Comparison of ENCODE assay signal across 1 cellular context in the genomic region with DNA sequence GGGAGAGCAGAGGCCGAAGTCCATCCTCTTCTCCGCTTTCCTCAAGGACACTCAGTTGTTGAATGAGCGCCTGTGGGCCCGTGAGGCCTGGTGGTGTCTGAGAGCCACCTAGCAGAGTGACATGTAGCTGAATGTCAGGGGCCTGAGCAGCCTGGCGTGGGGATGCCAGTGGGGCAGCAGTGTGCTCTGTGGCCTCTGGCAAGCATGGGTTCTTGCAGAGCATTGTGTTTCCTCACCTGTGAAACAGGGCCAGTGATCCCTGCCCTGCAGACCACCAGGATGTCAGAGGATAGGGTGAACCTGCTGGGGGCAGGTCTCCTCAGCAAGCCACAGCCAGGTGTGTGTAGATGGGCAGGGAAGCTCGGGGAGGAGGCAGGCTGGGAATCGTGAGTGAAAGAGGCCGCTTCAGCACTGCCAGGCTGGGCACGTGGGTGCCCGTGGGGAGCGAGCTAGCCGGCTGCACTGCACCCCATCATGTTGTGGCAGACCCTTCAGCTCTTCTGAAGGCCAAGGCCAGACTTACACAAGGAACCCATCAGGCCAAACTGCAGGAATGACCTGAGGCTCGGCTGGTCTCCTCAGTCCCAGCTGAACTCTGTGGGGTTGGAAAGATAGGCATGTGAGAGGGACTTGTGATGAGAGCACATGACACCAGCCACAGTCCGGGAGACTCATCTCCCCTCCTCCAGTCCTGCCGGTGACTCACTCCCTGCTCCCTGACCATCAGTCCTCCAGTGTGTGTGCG.
TF ChIP-seq lines count a peak whose summit lies in the region.

No MANE protein-coding gene starts in this region.

TF ChIP-seq in HepG2, 621 proteins besides CTCF, POLR2A, EP300 and RAD21 (continues in another document):
- no peak for TF ChIP-seq KAT2B (IDR thresholded peaks at IDR 0.05; ENCODE audit: borderline replicate concordance, low read depth, low read length)
- TF ChIP-seq BCLAF1 (IDR thresholded peaks at IDR 0.05): no peak
- no peak for TF ChIP-seq REL (CRISPR knock-in tag; conservative IDR thresholded peaks at IDR 0.05)
- no peak for TF ChIP-seq CHD4 (IDR thresholded peaks at IDR 0.05; ENCODE audit: borderline replicate concordance, low read length)
- TF ChIP-seq, protein P1, sequence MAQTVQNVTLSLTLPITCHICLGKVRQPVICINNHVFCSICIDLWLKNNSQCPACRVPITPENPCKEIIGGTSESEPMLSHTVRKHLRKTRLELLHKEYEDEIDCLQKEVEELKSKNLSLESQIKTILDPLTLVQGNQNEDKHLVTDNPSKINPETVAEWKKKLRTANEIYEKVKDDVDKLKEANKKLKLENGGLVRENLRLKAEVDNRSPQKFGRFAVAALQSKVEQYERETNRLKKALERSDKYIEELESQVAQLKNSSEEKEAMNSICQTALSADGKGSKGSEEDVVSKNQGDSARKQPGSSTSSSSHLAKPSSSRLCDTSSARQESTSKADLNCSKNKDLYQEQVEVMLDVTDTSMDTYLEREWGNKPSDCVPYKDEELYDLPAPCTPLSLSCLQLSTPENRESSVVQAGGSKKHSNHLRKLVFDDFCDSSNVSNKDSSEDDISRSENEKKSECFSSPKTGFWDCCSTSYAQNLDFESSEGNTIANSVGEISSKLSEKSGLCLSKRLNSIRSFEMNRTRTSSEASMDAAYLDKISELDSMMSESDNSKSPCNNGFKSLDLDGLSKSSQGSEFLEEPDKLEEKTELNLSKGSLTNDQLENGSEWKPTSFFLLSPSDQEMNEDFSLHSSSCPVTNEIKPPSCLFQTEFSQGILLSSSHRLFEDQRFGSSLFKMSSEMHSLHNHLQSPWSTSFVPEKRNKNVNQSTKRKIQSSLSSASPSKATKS (CRISPR knock-in tag; IDR thresholded peaks at IDR 0.05): no peak
- 0 out of 2 replicates have a peak, but pooled peaks have one; percentile 20 for TF ChIP-seq ZBTB20 (CRISPR knock-in tag; IDR thresholded peaks at IDR 0.05; ENCODE audit: borderline replicate concordance, low read depth)
- TF ChIP-seq ONECUT2 (CRISPR knock-in tag; IDR thresholded peaks at IDR 0.05): no peak
- no peak for TF ChIP-seq ZNF549 (CRISPR knock-in tag; IDR thresholded peaks at IDR 0.05)
- no peak for TF ChIP-seq ETV6 (CRISPR knock-in tag; conservative IDR thresholded peaks at IDR 0.05)
- TF ChIP-seq MXD3 (CRISPR knock-in tag; IDR thresholded peaks at IDR 0.05): 0 out of 2 replicates have a peak, but pooled peaks have one; percentile 5
- no peak for TF ChIP-seq RBFOX2 (IDR thresholded peaks at IDR 0.05; ENCODE audit: low read depth, low read length)
- TF ChIP-seq, protein P2, sequence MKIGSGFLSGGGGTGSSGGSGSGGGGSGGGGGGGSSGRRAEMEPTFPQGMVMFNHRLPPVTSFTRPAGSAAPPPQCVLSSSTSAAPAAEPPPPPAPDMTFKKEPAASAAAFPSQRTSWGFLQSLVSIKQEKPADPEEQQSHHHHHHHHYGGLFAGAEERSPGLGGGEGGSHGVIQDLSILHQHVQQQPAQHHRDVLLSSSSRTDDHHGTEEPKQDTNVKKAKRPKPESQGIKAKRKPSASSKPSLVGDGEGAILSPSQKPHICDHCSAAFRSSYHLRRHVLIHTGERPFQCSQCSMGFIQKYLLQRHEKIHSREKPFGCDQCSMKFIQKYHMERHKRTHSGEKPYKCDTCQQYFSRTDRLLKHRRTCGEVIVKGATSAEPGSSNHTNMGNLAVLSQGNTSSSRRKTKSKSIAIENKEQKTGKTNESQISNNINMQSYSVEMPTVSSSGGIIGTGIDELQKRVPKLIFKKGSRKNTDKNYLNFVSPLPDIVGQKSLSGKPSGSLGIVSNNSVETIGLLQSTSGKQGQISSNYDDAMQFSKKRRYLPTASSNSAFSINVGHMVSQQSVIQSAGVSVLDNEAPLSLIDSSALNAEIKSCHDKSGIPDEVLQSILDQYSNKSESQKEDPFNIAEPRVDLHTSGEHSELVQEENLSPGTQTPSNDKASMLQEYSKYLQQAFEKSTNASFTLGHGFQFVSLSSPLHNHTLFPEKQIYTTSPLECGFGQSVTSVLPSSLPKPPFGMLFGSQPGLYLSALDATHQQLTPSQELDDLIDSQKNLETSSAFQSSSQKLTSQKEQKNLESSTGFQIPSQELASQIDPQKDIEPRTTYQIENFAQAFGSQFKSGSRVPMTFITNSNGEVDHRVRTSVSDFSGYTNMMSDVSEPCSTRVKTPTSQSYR (CRISPR knock-in tag; IDR thresholded peaks at IDR 0.05; ENCODE audit: borderline replicate concordance): peak; percentile 83
- TF ChIP-seq CREB1 (IDR thresholded peaks at IDR 0.05): no peak; the same call in 1 of the 2 replicates
- TF ChIP-seq CREB1 (CRISPR knock-in tag; IDR thresholded peaks at IDR 0.05): no peak
- no peak for TF ChIP-seq HNF4G (IDR thresholded peaks at IDR 0.05; ENCODE audit: borderline replicate concordance, low read depth, low read length)
- peak; percentile 25; the same call in 1 of the 2 replicates for TF ChIP-seq HNF4G (CRISPR knock-in tag; IDR thresholded peaks at IDR 0.05; ENCODE audit: borderline replicate concordance, low read depth)
- TF ChIP-seq, protein P3, sequence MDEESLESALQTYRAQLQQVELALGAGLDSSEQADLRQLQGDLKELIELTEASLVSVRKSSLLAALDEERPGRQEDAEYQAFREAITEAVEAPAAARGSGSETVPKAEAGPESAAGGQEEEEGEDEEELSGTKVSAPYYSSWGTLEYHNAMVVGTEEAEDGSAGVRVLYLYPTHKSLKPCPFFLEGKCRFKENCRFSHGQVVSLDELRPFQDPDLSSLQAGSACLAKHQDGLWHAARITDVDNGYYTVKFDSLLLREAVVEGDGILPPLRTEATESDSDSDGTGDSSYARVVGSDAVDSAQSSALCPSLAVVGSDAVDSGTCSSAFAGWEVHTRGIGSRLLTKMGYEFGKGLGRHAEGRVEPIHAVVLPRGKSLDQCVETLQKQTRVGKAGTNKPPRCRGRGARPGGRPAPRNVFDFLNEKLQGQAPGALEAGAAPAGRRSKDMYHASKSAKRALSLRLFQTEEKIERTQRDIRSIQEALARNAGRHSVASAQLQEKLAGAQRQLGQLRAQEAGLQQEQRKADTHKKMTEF (CRISPR knock-in tag; IDR thresholded peaks at IDR 0.05): 0 out of 2 replicates have a peak, but pooled peaks have one; percentile 40
- 0 out of 2 replicates have a peak, but pooled peaks have one; percentile 54 for TF ChIP-seq ATF7-NPFF (CRISPR knock-in tag; IDR thresholded peaks at IDR 0.05; ENCODE audit: low read depth)
- no peak for TF ChIP-seq ZBTB49 (CRISPR knock-in tag; IDR thresholded peaks at IDR 0.05; ENCODE audit: borderline replicate concordance)
- no peak for TF ChIP-seq ZSCAN12 (CRISPR knock-in tag; IDR thresholded peaks at IDR 0.05)
- peak; percentile 66; the same call in 1 of the 2 replicates for TF ChIP-seq KDM5B (CRISPR knock-in tag; IDR thresholded peaks at IDR 0.05; ENCODE audit: borderline replicate concordance)
- TF ChIP-seq JUNB (CRISPR knock-in tag; IDR thresholded peaks at IDR 0.05; ENCODE audit: borderline replicate concordance): peak; percentile 71; the same call in 1 of the 2 replicates
- TF ChIP-seq ZNF446 (CRISPR knock-in tag; IDR thresholded peaks at IDR 0.05): no peak
- TF ChIP-seq SOX5 (CRISPR knock-in tag; IDR thresholded peaks at IDR 0.05; ENCODE audit: borderline replicate concordance): peak; percentile 15; the same call in 1 of the 2 replicates
- TF ChIP-seq NCOA1 (CRISPR knock-in tag; IDR thresholded peaks at IDR 0.05): no peak
- TF ChIP-seq YEATS4 (CRISPR knock-in tag; IDR thresholded peaks at IDR 0.05; ENCODE audit: borderline replicate concordance): 0 out of 2 replicates have a peak, but pooled peaks have one; percentile 31
- no peak for TF ChIP-seq SOX6 (IDR thresholded peaks at IDR 0.05)
- TF ChIP-seq SOX6 (CRISPR knock-in tag; IDR thresholded peaks at IDR 0.05): no peak
- TF ChIP-seq ZNF776 (CRISPR knock-in tag; IDR thresholded peaks at IDR 0.05): 0 out of 2 replicates have a peak, but pooled peaks have one; percentile 70
- TF ChIP-seq ZNF737 (CRISPR knock-in tag; IDR thresholded peaks at IDR 0.05; ENCODE audit: borderline replicate concordance): no peak
- no peak for TF ChIP-seq ZNF775 (CRISPR knock-in tag; IDR thresholded peaks at IDR 0.05; ENCODE audit: borderline replicate concordance)
- 0 out of 2 replicates have a peak, but pooled peaks have one; percentile 20 for TF ChIP-seq ZNF724P (CRISPR knock-in tag; IDR thresholded peaks at IDR 0.05; ENCODE audit: borderline replicate concordance)
- no peak for TF ChIP-seq HOXA5 (CRISPR knock-in tag; IDR thresholded peaks at IDR 0.05)
- peak; percentile 42; the same call in 1 of the 2 replicates for TF ChIP-seq YEATS2 (CRISPR knock-in tag; IDR thresholded peaks at IDR 0.05; ENCODE audit: borderline replicate concordance)
- TF ChIP-seq ASH2L (IDR thresholded peaks at IDR 0.05; ENCODE audit: insufficient read length, low read depth, low read length): peak; percentile 70
- 0 out of 2 replicates have a peak, but pooled peaks have one; percentile 39 for TF ChIP-seq TMF1 (CRISPR knock-in tag; IDR thresholded peaks at IDR 0.05; ENCODE audit: low read depth)
- TF ChIP-seq FOSL2 (CRISPR knock-in tag; IDR thresholded peaks at IDR 0.05): peak; percentile 97
- peak; percentile 58; the same call in 1 of the 2 replicates for TF ChIP-seq ZNF766 (CRISPR knock-in tag; IDR thresholded peaks at IDR 0.05; ENCODE audit: borderline replicate concordance)
- TF ChIP-seq NFATC3 (CRISPR knock-in tag; IDR thresholded peaks at IDR 0.05): no peak
- TF ChIP-seq AGO1 (IDR thresholded peaks at IDR 0.05; ENCODE audit: low read depth, low read length, poor library complexity, severe bottlenecking): no peak
- peak; percentile 44 for TF ChIP-seq MED1 (CRISPR knock-in tag; IDR thresholded peaks at IDR 0.05)
- TF ChIP-seq, protein P4, sequence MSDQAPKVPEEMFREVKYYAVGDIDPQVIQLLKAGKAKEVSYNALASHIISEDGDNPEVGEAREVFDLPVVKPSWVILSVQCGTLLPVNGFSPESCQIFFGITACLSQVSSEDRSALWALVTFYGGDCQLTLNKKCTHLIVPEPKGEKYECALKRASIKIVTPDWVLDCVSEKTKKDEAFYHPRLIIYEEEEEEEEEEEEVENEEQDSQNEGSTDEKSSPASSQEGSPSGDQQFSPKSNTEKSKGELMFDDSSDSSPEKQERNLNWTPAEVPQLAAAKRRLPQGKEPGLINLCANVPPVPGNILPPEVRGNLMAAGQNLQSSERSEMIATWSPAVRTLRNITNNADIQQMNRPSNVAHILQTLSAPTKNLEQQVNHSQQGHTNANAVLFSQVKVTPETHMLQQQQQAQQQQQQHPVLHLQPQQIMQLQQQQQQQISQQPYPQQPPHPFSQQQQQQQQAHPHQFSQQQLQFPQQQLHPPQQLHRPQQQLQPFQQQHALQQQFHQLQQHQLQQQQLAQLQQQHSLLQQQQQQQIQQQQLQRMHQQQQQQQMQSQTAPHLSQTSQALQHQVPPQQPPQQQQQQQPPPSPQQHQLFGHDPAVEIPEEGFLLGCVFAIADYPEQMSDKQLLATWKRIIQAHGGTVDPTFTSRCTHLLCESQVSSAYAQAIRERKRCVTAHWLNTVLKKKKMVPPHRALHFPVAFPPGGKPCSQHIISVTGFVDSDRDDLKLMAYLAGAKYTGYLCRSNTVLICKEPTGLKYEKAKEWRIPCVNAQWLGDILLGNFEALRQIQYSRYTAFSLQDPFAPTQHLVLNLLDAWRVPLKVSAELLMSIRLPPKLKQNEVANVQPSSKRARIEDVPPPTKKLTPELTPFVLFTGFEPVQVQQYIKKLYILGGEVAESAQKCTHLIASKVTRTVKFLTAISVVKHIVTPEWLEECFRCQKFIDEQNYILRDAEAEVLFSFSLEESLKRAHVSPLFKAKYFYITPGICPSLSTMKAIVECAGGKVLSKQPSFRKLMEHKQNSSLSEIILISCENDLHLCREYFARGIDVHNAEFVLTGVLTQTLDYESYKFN (CRISPR knock-in tag; conservative IDR thresholded peaks at IDR 0.05): peak; percentile 64; the same call in 1 of the 2 replicates
- TF ChIP-seq PLRG1 (conservative IDR thresholded peaks at IDR 0.05): no peak
- TF ChIP-seq HNF4A (CRISPR knock-in tag; IDR thresholded peaks at IDR 0.05): peak; percentile 91
